1 cellular context compared by ENCODE assay signal in the genomic region with DNA sequence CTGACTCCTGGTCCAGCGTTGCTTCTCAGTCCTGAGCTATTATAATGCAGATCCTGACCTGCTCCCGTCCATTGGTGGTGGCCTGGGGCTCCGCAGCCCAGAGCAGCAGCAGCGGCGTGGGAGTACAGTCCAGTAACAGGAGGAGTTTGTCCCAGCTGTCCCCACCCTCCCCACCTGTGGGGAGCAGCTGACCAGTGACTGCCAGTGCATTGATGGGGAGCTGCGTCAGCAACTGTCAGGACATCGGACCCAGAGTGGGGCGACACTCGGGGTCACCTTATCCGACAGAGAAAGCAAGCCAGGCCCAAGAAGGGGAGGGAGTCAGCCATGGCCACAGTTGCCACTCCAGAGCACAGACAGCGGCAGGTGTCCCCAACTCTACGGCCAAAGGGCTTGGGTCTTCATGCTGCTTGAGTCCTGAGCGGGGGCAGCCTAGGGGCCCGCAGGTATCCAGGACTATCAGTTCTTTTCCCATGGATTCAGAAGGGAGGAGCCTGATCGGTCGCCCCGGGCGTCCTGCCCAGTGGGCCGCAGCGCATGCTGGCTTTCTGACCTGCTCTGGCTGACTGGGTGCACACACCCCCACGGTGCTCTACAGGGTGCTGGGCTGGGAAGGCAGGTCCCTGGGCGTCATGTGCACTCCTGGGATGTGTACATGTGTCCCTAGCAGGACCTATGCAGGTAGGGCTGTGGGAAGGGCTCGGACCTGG.
TF ChIP-seq lines count a peak whose summit lies in the region.

No MANE protein-coding gene starts in this region.

TF ChIP-seq in WTC11, 78 proteins besides CTCF, POLR2A, EP300 and RAD21 (continued from another document):
- TF ChIP-seq, protein P1, sequence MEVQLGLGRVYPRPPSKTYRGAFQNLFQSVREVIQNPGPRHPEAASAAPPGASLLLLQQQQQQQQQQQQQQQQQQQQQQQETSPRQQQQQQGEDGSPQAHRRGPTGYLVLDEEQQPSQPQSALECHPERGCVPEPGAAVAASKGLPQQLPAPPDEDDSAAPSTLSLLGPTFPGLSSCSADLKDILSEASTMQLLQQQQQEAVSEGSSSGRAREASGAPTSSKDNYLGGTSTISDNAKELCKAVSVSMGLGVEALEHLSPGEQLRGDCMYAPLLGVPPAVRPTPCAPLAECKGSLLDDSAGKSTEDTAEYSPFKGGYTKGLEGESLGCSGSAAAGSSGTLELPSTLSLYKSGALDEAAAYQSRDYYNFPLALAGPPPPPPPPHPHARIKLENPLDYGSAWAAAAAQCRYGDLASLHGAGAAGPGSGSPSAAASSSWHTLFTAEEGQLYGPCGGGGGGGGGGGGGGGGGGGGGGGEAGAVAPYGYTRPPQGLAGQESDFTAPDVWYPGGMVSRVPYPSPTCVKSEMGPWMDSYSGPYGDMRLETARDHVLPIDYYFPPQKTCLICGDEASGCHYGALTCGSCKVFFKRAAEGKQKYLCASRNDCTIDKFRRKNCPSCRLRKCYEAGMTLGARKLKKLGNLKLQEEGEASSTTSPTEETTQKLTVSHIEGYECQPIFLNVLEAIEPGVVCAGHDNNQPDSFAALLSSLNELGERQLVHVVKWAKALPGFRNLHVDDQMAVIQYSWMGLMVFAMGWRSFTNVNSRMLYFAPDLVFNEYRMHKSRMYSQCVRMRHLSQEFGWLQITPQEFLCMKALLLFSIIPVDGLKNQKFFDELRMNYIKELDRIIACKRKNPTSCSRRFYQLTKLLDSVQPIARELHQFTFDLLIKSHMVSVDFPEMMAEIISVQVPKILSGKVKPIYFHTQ (CRISPR knock-in tag; IDR thresholded peaks at IDR 0.05) = no peak
